ENCODE assay signal across 8 cellular contexts in genomic region chr7:20331231-20331880, GRCh38. TPM values are rescaled to one million over a fixed set of nuclear protein-coding genes. Genes with fewer than 3 reads are reported as not detected.
DNase-seq lines count a peak whose midpoint lies in the region; ATAC-seq lines count a peak whose summit lies in the region.

No MANE protein-coding gene starts in this region.

- peaks cover 19 to 22% (median 21%) of the 10 kb centered on the region in 3 donors for H3K4me1 Mint-ChIP-seq in T-cell
- peaks cover 13% of the 10 kb centered on the region for H3K4me1 Mint-ChIP-seq in memory B cell

- H3K27ac ChIP-seq in ectodermal cell (ENCODE audit: insufficient read depth, low read depth, low read length, poor library complexity, severe bottlenecking): peak overlapping the region; percentile 99
- peak overlapping the region; percentile 88 for H3K27ac ChIP-seq in stomach smooth muscle (ENCODE audit: low read length)

- peak overlapping the region; percentile 69 to 82 (median 72) for H3K4me3 Mint-ChIP-seq in T-cell
- H3K4me3 Mint-ChIP-seq in memory B cell: peak overlapping the region; percentile 88

- H3K27me3 Mint-ChIP-seq in T-cell: peaks cover 32 to 44% of the 10 kb centered on the region in 2 donors
- H3K27me3 Mint-ChIP-seq in memory B cell: peaks cover 3% of the 10 kb centered on the region

- POLR2A ChIA-PET in T-cell (lab: Charles Lee): no interaction called here

- H3K27me3 ChIP-seq in ectodermal cell (ENCODE audit: control insufficient read depth, insufficient read depth, low read length, poor library complexity, severe bottlenecking) (peaks cover 5% of the 10 kb centered on the region), stomach smooth muscle (ENCODE audit: control insufficient read depth in 1 of 2, insufficient read depth in 2 of 2, low read length in 2 of 2) (no peaks in the 10 kb centered on the region)

- no peaks in the 10 kb centered on the region for H3K9me3 ChIP-seq in ectodermal cell (ENCODE audit: control insufficient read depth, low read length)
- H3K9me3 ChIP-seq in stomach smooth muscle (ENCODE audit: control insufficient read depth in 2 of 2, low read length in 2 of 2): no peaks in the 10 kb centered on the region

- peak overlapping the region; percentile 67 to 90 for H3K9ac ChIP-seq in stomach smooth muscle (ENCODE audit: low read length in 2 of 2)

- no peaks in the 10 kb centered on the region for H3K36me3 Mint-ChIP-seq in T-cell
- no peaks in the 10 kb centered on the region for H3K36me3 Mint-ChIP-seq in memory B cell

- peak; percentile 81 for DNase-seq in DMS153 treated with DMSO at 0.1 percent for 48 hours (lab: John Stamatoyannopoulos, UW; ENCODE audit: unreplicated experiment)
- peak in 5 of 34 experiments; percentile 1 to 24 (median 1) for DNase-seq in T-cell
- peak; percentile 34 to 55 for DNase-seq in memory B cell (ENCODE audit: low spot score in 2 of 2)
- DNase-seq in HUDEP-2 (lab: John Stamatoyannopoulos, UW; ENCODE audit: unreplicated experiment in 76 of 76): no peak

- CTCF ChIA-PET in T-cell (lab: Charles Lee): no interaction called here

- H3K9me3 Mint-ChIP-seq in T-cell: no peaks in the 10 kb centered on the region
- no peaks in the 10 kb centered on the region for H3K9me3 Mint-ChIP-seq in memory B cell

- no peaks in the 10 kb centered on the region for H3K36me3 ChIP-seq in ectodermal cell (ENCODE audit: control insufficient read depth, insufficient read depth, low read length)
- H3K36me3 ChIP-seq in stomach smooth muscle (ENCODE audit: control insufficient read depth in 2 of 2, insufficient read depth in 2 of 2, low read length in 2 of 2): no peaks in the 10 kb centered on the region

- no peaks in the 10 kb centered on the region for H3K4me1 ChIP-seq in ectodermal cell (ENCODE audit: control insufficient read depth, insufficient read depth, low read length)
- H3K4me1 ChIP-seq in stomach smooth muscle (ENCODE audit: control insufficient read depth, insufficient read depth, low read length): peaks cover 7% of the 10 kb centered on the region

- H3K4me3 ChIP-seq in ectodermal cell (ENCODE audit: insufficient read depth, low read depth, low read length): peak overlapping the region; percentile 80
- peak overlapping the region; percentile 93 to 94 for H3K4me3 ChIP-seq in stomach smooth muscle (ENCODE audit: low read length in 2 of 2)

- 0% methylated on average over 59 to 60 of the region's 60 CpGs for WGBS in ectodermal cell, 2 experiments

- H3K27ac Mint-ChIP-seq in T-cell (no peak overlapping the region), memory B cell (peak overlapping the region; percentile 60)

- ATAC-seq in GM19438 (IDR thresholded peaks at IDR 0.05; ENCODE audit: low read depth, unreplicated experiment) (peak; percentile 15), HG03460 (IDR thresholded peaks at IDR 0.05; ENCODE audit: unreplicated experiment) (peak; percentile 13), T-cell (replicated peaks in 1 of 4) (peak in 2 of 4 experiments; percentile 29 to 43), memory B cell (ENCODE audit: low read depth) (peak; percentile 42)

RNA-seq across cellular contexts. Expression of gene ITGB8, which starts 0.7 kb away (rescaled TPM):
- total RNA-seq in T-cell: under 1 TPM; 0.08 to 0.29 (median 0.16) TPM
- polyA plus RNA-seq in ectodermal cell (2013, experiment 1 of 4): 5.7 TPM
- polyA plus RNA-seq in ectodermal cell (2013, experiment 2 of 4): 6.1 TPM
- 5.8 TPM for polyA plus RNA-seq in ectodermal cell (2013, experiment 3 of 4)
- 7.6 TPM for polyA plus RNA-seq in ectodermal cell (2013, experiment 4 of 4)

Comparison
In these comparisons a context has a peak if more than half of its experiments do, and no peak if none do; other contexts are left out.
1. DNase-seq: peak in DMS153 treated with DMSO at 0.1 percent for 48 hours (single experiment) and memory B cell (2 of 2); none in HUDEP-2 (0 of 76).